In genomic region chr3:11095932-11096265, GRCh38 we compare ENCODE assay signal across 10 cellular contexts. TPM values are rescaled to one million over a fixed set of nuclear protein-coding genes. Genes with fewer than 3 reads are reported as not detected.
DNase-seq lines count a peak whose midpoint lies in the region; ATAC-seq and TF ChIP-seq lines count a peak whose summit lies in the region.
"Had no signal": no experiment of that assay in that cellular context is flagged by ENCODE, and none has a peak within 500 bp of the region (broad histone marks: within the 10 kb centered on the region; RNA-seq: fewer than 3 reads in every experiment).

No MANE protein-coding gene starts in this region.

- H3K27ac Mint-ChIP-seq in stimulated activated naive CD8-positive, alpha-beta T cell treated with anti-CD3 and anti-CD28 coated beads, Interleukin-15, amount 100 ng/mL, for 72 hours, result no peak overlapping the region
- H3K27ac Mint-ChIP-seq: naive thymus-derived CD4-positive, alpha-beta T cell had no signal

- H3K27ac ChIP-seq in coronary artery (no peak overlapping the region), muscle layer of colon (ENCODE audit: low read depth, low read length) (peak overlapping the region; percentile 79), prostate gland (no peak overlapping the region), right lobe of liver (no peak overlapping the region)

- WGBS in prostate gland, result 72% methylated on average over 8 of the region's 8 CpGs
- WGBS in right lobe of liver (ENCODE audit: insufficient coverage, low coverage, low lambda C conversion rate, missing lambda C conversion rate), result 43% methylated on average over 8 of the region's 8 CpGs

- DNase-seq in AG09319 (ENCODE audit: extremely low read depth, low read depth) (no peak), LHCN-M2 (ENCODE audit: low read depth) (peak; percentile 67), coronary artery (ENCODE audit: low spot score) (no peak), prostate gland (ENCODE audit: low spot score) (no peak), right lobe of liver (no peak), head of caudate nucleus (no peak)
- no peak for DNase-seq in stimulated activated naive CD8-positive, alpha-beta T cell treated with anti-CD3 and anti-CD28 coated beads, Interleukin-15, amount 100 ng/mL, for 72 hours

- H3K36me3 ChIP-seq in muscle layer of colon (ENCODE audit: insufficient read depth, low read length) (no peaks in the 10 kb centered on the region), prostate gland (no peaks in the 10 kb centered on the region), right lobe of liver (no peaks in the 10 kb centered on the region)

- H3K27me3 Mint-ChIP-seq in stimulated activated naive CD8-positive, alpha-beta T cell treated with anti-CD3 and anti-CD28 coated beads, Interleukin-15, amount 100 ng/mL, for 72 hours, result no peaks in the 10 kb centered on the region

- ATAC-seq in right lobe of liver, result no peak
- no peak for ATAC-seq in stimulated activated naive CD8-positive, alpha-beta T cell treated with anti-CD3 and anti-CD28 coated beads, Interleukin-15, amount 100 ng/mL, for 72 hours

- no peaks in the 10 kb centered on the region for H3K27me3 ChIP-seq in muscle layer of colon (ENCODE audit: control insufficient read depth in 1 of 2, insufficient read depth in 2 of 2, low read length in 2 of 2)
- H3K27me3 ChIP-seq in prostate gland (replicated peaks; ENCODE audit: insufficient read depth), result no peaks in the 10 kb centered on the region
- H3K27me3 ChIP-seq in right lobe of liver, result no peaks in the 10 kb centered on the region

- TF ChIP-seq POLR2A in prostate gland (IDR thresholded peaks at IDR 0.05), result no peak
- TF ChIP-seq POLR2A in right lobe of liver (IDR thresholded peaks at IDR 0.05), result no peak

- no peak overlapping the region for H3K4me3 Mint-ChIP-seq in stimulated activated naive CD8-positive, alpha-beta T cell treated with anti-CD3 and anti-CD28 coated beads, Interleukin-15, amount 100 ng/mL, for 72 hours

- intact Hi-C loops in prostate gland (cut with DNase I), result no loop called here
- intact Hi-C loops in right lobe of liver (cut with DNase I), result no loop called here
- intact Hi-C loops in head of caudate nucleus (cut with DNase I), result no loop called here

- H3K4me3 ChIP-seq in coronary artery, result peak overlapping the region; percentile 69
- H3K4me3 ChIP-seq in muscle layer of colon (ENCODE audit: low read depth in 1 of 2, low read length in 2 of 2), result peak overlapping the region; percentile 45 to 49
- H3K4me3 ChIP-seq in prostate gland, result no peak overlapping the region
- H3K4me3 ChIP-seq in right lobe of liver, result no peak overlapping the region

- peaks cover 13% of the 10 kb centered on the region for H3K4me1 Mint-ChIP-seq in stimulated activated naive CD8-positive, alpha-beta T cell treated with anti-CD3 and anti-CD28 coated beads, Interleukin-15, amount 100 ng/mL, for 72 hours

- no peak overlapping the region for H3K9ac ChIP-seq in muscle layer of colon (ENCODE audit: low read length)

- no peaks in the 10 kb centered on the region for H3K9me3 ChIP-seq in muscle layer of colon (ENCODE audit: low read length)
- no peaks in the 10 kb centered on the region for H3K9me3 ChIP-seq in prostate gland
- no peaks in the 10 kb centered on the region for H3K9me3 ChIP-seq in right lobe of liver

- H3K9me3 Mint-ChIP-seq in stimulated activated naive CD8-positive, alpha-beta T cell treated with anti-CD3 and anti-CD28 coated beads, Interleukin-15, amount 100 ng/mL, for 72 hours, result no peaks in the 10 kb centered on the region
- H3K9me3 Mint-ChIP-seq: T-helper 1 cell treated with Interleukin-12 subunit alpha and Interleukin-12 subunit beta and Interleukin-4 antibody, amounts not matched to agents 30 μg/mL and 1 μg/mL, for 36 hours had no signal

- H3K4me1 ChIP-seq in muscle layer of colon (ENCODE audit: insufficient read depth, low read length), result peaks cover 16% of the 10 kb centered on the region
- no peaks in the 10 kb centered on the region for H3K4me1 ChIP-seq in prostate gland (replicated peaks)
- H3K4me1 ChIP-seq in right lobe of liver, result no peaks in the 10 kb centered on the region

- peak; percentile 18 for TF ChIP-seq CTCF in AG09319 (IDR thresholded peaks at IDR 0.05; ENCODE audit: low read depth, low read length)
- TF ChIP-seq CTCF in coronary artery (IDR thresholded peaks at IDR 0.05), result no peak
- no peak for TF ChIP-seq CTCF in prostate gland (IDR thresholded peaks at IDR 0.05)
- no peak for TF ChIP-seq CTCF in right lobe of liver (IDR thresholded peaks at IDR 0.05)

RNA-seq across cellular contexts. Expression of gene HRH1, which starts 58.4 kb away (rescaled TPM):
- total RNA-seq in LHCN-M2 (2014; rRNA removed), result 8.7 and 9.5 TPM in 2 replicates
- 3.0 TPM for polyA plus RNA-seq in LHCN-M2 (2012)
- 1 to 10 TPM in 1 of 2 donors, under 1 TPM in 1; 0.50 to 5.9 TPM for total RNA-seq in prostate gland
- under 1 TPM in 4 of 6 experiments, not detected in 2; 0.14 to 0.66 (median 0.41) TPM for total RNA-seq in right lobe of liver
- polyA plus RNA-seq: naive thymus-derived CD4-positive, alpha-beta T cell had no signal

Comparison
In these comparisons a context has a peak if more than half of its experiments do, and no peak if none do; other contexts are left out.
1. H3K4me3 ChIP-seq: peak in coronary artery (single experiment) and muscle layer of colon (2 of 2); none in prostate gland (0 of 2) and right lobe of liver (0 of 3).